8 cellular contexts compared by ENCODE assay signal in the genomic region with DNA sequence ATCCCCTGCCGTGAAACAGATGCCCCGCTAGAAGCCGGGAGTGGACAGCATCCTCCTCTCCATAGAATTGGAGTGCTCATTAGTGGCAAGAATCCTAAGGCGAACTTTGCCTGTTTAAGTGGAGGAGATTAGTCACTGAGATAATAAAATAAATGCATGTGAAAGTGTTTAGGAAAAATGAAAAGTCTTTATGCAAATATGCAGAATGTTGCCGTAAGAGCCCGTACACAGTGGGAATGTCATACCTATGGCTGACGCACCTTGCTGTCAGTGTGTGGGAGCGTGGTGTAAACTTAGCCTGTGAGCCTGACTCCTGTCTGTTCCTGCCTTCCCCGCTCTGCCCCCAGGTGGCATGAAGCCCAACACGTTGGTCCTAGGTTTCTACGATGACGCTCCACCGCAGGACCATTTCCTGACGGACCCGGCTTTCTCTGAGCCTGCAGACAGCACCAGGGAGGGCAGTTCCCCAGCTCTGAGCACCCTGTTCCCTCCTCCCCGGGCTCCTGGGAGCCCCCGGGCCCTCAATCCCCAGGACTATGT. TPM values are rescaled to one million over a fixed set of nuclear protein-coding genes. Genes with fewer than 3 reads are reported as not detected.
DNase-seq lines count a peak whose midpoint lies in the region; ATAC-seq and TF ChIP-seq lines count a peak whose summit lies in the region.

No MANE protein-coding gene starts in this region.

- intact Hi-C loops in heart left ventricle (cut with DNase I), result no loop called here
- intact Hi-C loops in left ventricle myocardium superior (cut with micrococcal nuclease), result no loop called here
- intact Hi-C loops in ascending aorta (cut with DNase I), result loop anchor here (5.0 kb wide), 2 partner anchors 263 to 438 kb away; partner anchors contain the start of genes MEPCE, PCOLCE and ZCWPW1
- intact Hi-C loops in vagina (cut with DNase I), result loop anchor here (10.0 kb wide), 1 partner anchor 321 kb away; no protein-coding TSS in a partner anchor

- H3K4me3 ChIP-seq in heart left ventricle (peak overlapping the region in 1 of 12 donors; percentile 95), ascending aorta (peak overlapping the region in 1 of 2 donors; percentile 94), mesenchymal stem cell (ENCODE audit: insufficient read depth in 1 of 2, low read depth in 1 of 2, low read length in 2 of 2) (no peak overlapping the region), vagina (peak overlapping the region in 1 of 2 donors; percentile 86)

- H2AFZ ChIP-seq in mesenchymal stem cell (ENCODE audit: low read depth, low read length), result no peak overlapping the region

- peak overlapping the region in 1 of 2 experiments; percentile 21 for H2BK12ac ChIP-seq in mesenchymal stem cell (ENCODE audit: low read length in 2 of 2)

- H3K9me3 ChIP-seq in heart left ventricle (no peaks in the 10 kb centered on the region), ascending aorta (no peaks in the 10 kb centered on the region), mesenchymal stem cell (ENCODE audit: control insufficient read depth, low read length) (no peaks in the 10 kb centered on the region), vagina (no peaks in the 10 kb centered on the region)

- H2AK5ac ChIP-seq in mesenchymal stem cell (ENCODE audit: low read length, severe bottlenecking), result no peak overlapping the region

- no peak overlapping the region for H3K18ac ChIP-seq in mesenchymal stem cell (ENCODE audit: low read depth in 1 of 2, low read length in 2 of 2)

- H3K4ac ChIP-seq in mesenchymal stem cell (ENCODE audit: low read depth in 1 of 2, low read length in 2 of 2), result no peak overlapping the region

- no peak overlapping the region for H4K91ac ChIP-seq in mesenchymal stem cell (ENCODE audit: low read length)

- H4K8ac ChIP-seq in mesenchymal stem cell (ENCODE audit: low read length), result peak overlapping the region; percentile 16

- 86 to 90% (median 88%) methylated on average over 17 of the region's 17 CpGs for WGBS in heart left ventricle, 4 donors
- WGBS in mesenchymal stem cell, result 87% methylated on average over 17 of the region's 17 CpGs

- H3K27ac ChIP-seq in heart left ventricle (peak overlapping the region in 7 of 12 donors; percentile 90 to 100 (median 96)), ascending aorta (peak overlapping the region; percentile 99), mesenchymal stem cell (ENCODE audit: low read length, poor library complexity, severe bottlenecking) (no peak overlapping the region), vagina (peak overlapping the region; percentile 98)

- H3K23ac ChIP-seq in mesenchymal stem cell (ENCODE audit: low read length in 2 of 2), result no peak overlapping the region

- TF ChIP-seq POLR2A in heart left ventricle (IDR thresholded peaks at IDR 0.05) (no peak), vagina (IDR thresholded peaks at IDR 0.05) (no peak)

- DNase-seq in heart left ventricle, result peak in 1 of 5 donors; percentile 56
- DNase-seq in left ventricle myocardium superior, result no peak
- DNase-seq in ascending aorta (ENCODE audit: low spot score in 2 of 2), result peak in 1 of 2 donors; percentile 62
- no peak for DNase-seq in mesenchymal stem cell
- DNase-seq in vagina (ENCODE audit: extremely low spot score in 2 of 2), result no peak
- DNase-seq in germinal center (ENCODE audit: low spot score), result no peak
- no peak for DNase-seq in NCI-H510A treated with DMSO at 0.1 percent for 48 hours (lab: John Stamatoyannopoulos, UW)

- no peak overlapping the region for H3K4me2 ChIP-seq in mesenchymal stem cell (ENCODE audit: low read length, poor library complexity, severe bottlenecking)

- H3K4me1 ChIP-seq in heart left ventricle (peaks cover 8 to 52% (median 23%) of the 10 kb centered on the region in 12 donors), ascending aorta (peaks cover 17 to 23% of the 10 kb centered on the region in 2 donors), mesenchymal stem cell (ENCODE audit: control insufficient read depth, insufficient read depth, low read depth, low read length) (peaks cover 30% of the 10 kb centered on the region), vagina (peaks cover 41% of the 10 kb centered on the region)

- peaks cover 0 to 52% (median 16%) of the 10 kb centered on the region in 9 donors for H3K36me3 ChIP-seq in heart left ventricle
- peaks cover 15 to 16% of the 10 kb centered on the region in 2 donors for H3K36me3 ChIP-seq in ascending aorta
- H3K36me3 ChIP-seq in mesenchymal stem cell (ENCODE audit: control insufficient read depth in 1 of 2, insufficient read depth in 2 of 2, low read depth in 1 of 2, low read length in 2 of 2), result peaks cover 22 to 60% of the 10 kb centered on the region in 2 experiments
- peaks cover 0 to 18% of the 10 kb centered on the region in 2 donors for H3K36me3 ChIP-seq in vagina

- ATAC-seq in heart left ventricle (no peak), left ventricle myocardium superior (no peak), HG02610 (IDR thresholded peaks at IDR 0.05; ENCODE audit: unreplicated experiment) (no peak)

- no peak overlapping the region for H2BK5ac ChIP-seq in mesenchymal stem cell (ENCODE audit: low read depth, low read length, poor library complexity, severe bottlenecking)

- H3K27me3 ChIP-seq in heart left ventricle (no peaks in the 10 kb centered on the region), ascending aorta (no peaks in the 10 kb centered on the region), mesenchymal stem cell (ENCODE audit: control insufficient read depth in 1 of 2, insufficient read depth in 1 of 2, low read length in 2 of 2) (no peaks in the 10 kb centered on the region), vagina (no peaks in the 10 kb centered on the region)

- H2BK120ac ChIP-seq in mesenchymal stem cell (ENCODE audit: low read depth, low read length), result no peak overlapping the region

- H3K14ac ChIP-seq in mesenchymal stem cell (ENCODE audit: low read length in 2 of 2), result no peak overlapping the region

- H3K9ac ChIP-seq in mesenchymal stem cell (ENCODE audit: low read length), result no peak overlapping the region

- TF ChIP-seq CTCF in heart left ventricle (IDR thresholded peaks at IDR 0.05), result no peak
- TF ChIP-seq CTCF in ascending aorta (IDR thresholded peaks at IDR 0.05), result no peak
- no peak for TF ChIP-seq CTCF in vagina (IDR thresholded peaks at IDR 0.05)

- peaks cover 18% of the 10 kb centered on the region for H3K79me1 ChIP-seq in mesenchymal stem cell (replicated peaks; ENCODE audit: low read length, poor library complexity, severe bottlenecking)

- no peak overlapping the region for H2BK15ac ChIP-seq in mesenchymal stem cell (ENCODE audit: low read depth, poor library complexity, severe bottlenecking)

RNA-seq across cellular contexts. Expression of gene TRIP6, which starts 1.7 kb away (rescaled TPM):
- total RNA-seq in heart left ventricle, result 10 to 100 TPM in 8 of 9 donors, 1 to 10 TPM in 1; 9.2 to 37.3 (median 17.1) TPM
- 10 to 100 TPM; 10.6 to 23.1 TPM for polyA plus RNA-seq in heart left ventricle
- total RNA-seq in left ventricle myocardium superior, result 13.6 TPM
- total RNA-seq in ascending aorta, result 221 TPM
- polyA plus RNA-seq in mesenchymal stem cell (2013, experiment 1 of 2), result 61.5 TPM
- polyA plus RNA-seq in mesenchymal stem cell (2013, experiment 2 of 2), result 61.7 TPM
- 52.1 TPM for total RNA-seq in vagina

RNA-seq across cellular contexts. Expression of gene SRRT, which starts 9.5 kb away (rescaled TPM):
- total RNA-seq in heart left ventricle (10 to 100 TPM; 31.0 to 62.2 (median 49.5) TPM), left ventricle myocardium superior (63.2 TPM), ascending aorta (89.2 TPM), vagina (96.5 TPM)
- 10 to 100 TPM; 38.0 to 49.7 TPM for polyA plus RNA-seq in heart left ventricle
- 66.1 TPM for polyA plus RNA-seq in mesenchymal stem cell (2013, experiment 1 of 2)
- 61.3 TPM for polyA plus RNA-seq in mesenchymal stem cell (2013, experiment 2 of 2)

RNA-seq across cellular contexts. Expression of gene SLC12A9, which starts 12.9 kb away (rescaled TPM):
- total RNA-seq in heart left ventricle, result 10 to 100 TPM in 1 of 9 donors, 1 to 10 TPM in 8; 4.6 to 23.6 (median 7.0) TPM
- polyA plus RNA-seq in heart left ventricle, result 10 to 100 TPM in 1 of 2 donors, 1 to 10 TPM in 1; 6.4 to 10.5 TPM
- 9.0 TPM for total RNA-seq in left ventricle myocardium superior
- 19.4 TPM for total RNA-seq in ascending aorta
- polyA plus RNA-seq in mesenchymal stem cell (2013, experiment 1 of 2), result 17.9 TPM
- 18.1 TPM for polyA plus RNA-seq in mesenchymal stem cell (2013, experiment 2 of 2)
- 15.7 TPM for total RNA-seq in vagina

RNA-seq across cellular contexts. Expression of gene UFSP1, which starts 24.1 kb away (rescaled TPM):
- total RNA-seq in heart left ventricle (1 to 10 TPM; 1.0 to 3.4 (median 1.6) TPM), left ventricle myocardium superior (1.9 TPM), ascending aorta (0.53 TPM), vagina (3.4 TPM)
- polyA plus RNA-seq in heart left ventricle, result 1 to 10 TPM; 3.4 TPM
- polyA plus RNA-seq in mesenchymal stem cell (2013, experiment 1 of 2), result 1.4 TPM
- polyA plus RNA-seq in mesenchymal stem cell (2013, experiment 2 of 2), result 1.4 TPM

RNA-seq across cellular contexts. Expression of gene ACHE, which starts 30.2 kb away (rescaled TPM):
- 1 to 10 TPM in 4 of 9 donors, under 1 TPM in 5; 0.44 to 2.1 (median 0.78) TPM for total RNA-seq in heart left ventricle
- polyA plus RNA-seq in heart left ventricle, result under 1 TPM; 0.58 to 0.69 TPM
- total RNA-seq in left ventricle myocardium superior, result 0.40 TPM
- 7.8 TPM for total RNA-seq in ascending aorta
- 0.84 TPM for polyA plus RNA-seq in mesenchymal stem cell (2013, experiment 1 of 2)
- 0.96 TPM for polyA plus RNA-seq in mesenchymal stem cell (2013, experiment 2 of 2)
- 9.3 TPM for total RNA-seq in vagina

Comparison
In these comparisons a context has a peak if more than half of its experiments do, and no peak if none do; other contexts are left out.
1. intact Hi-C loops: an anchor here in ascending aorta (5.0 kb wide) and vagina (10.0 kb wide); none called in heart left ventricle and left ventricle myocardium superior.